In the genomic region with DNA sequence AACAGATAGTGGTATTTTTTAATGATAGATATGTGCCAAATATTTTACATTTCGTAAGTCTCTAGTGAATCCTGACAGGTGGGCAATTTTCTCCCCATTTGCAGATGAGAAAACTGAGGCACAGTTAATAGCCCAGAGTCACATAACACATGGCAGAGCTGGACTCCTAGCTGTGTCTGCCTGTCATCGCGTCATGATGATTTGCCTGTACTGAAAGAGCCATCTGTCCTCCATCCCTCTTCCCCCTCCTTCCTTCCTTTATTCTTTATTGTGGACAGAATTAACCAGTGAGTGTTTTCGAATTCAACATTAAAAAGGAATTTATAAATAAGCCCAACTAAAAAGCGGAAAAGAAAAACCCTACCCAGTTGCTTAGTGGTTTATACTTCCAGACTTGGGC, we compare ENCODE assay signal across 19 cellular contexts. TPM values are rescaled to one million over a fixed set of nuclear protein-coding genes. Genes with fewer than 3 reads are reported as not detected.
DNase-seq lines count a peak whose midpoint lies in the region; ATAC-seq and TF ChIP-seq lines count a peak whose summit lies in the region.
"Had no signal": no experiment of that assay in that cellular context is flagged by ENCODE, and none has a peak within 500 bp of the region (broad histone marks: within the 10 kb centered on the region; RNA-seq: fewer than 3 reads in every experiment).

No MANE protein-coding gene starts in this region.

- H3K27ac ChIP-seq in angular gyrus (ENCODE audit: low read depth, low read length) (peak overlapping the region; percentile 99), substantia nigra (ENCODE audit: low read depth, low read length, poor library complexity, severe bottlenecking) (peak overlapping the region; percentile 100)
- H3K27ac ChIP-seq: transverse colon had no signal

- TF ChIP-seq CTCF in activated CD8-positive, alpha-beta T cell treated with anti-CD3 and anti-CD28 coated beads for 36 hours (IDR thresholded peaks at IDR 0.05), result no peak

- peak overlapping the region; percentile 38 for H3K27ac Mint-ChIP-seq in activated CD8-positive, alpha-beta T cell treated with anti-CD3 and anti-CD28 coated beads for 36 hours
- H3K27ac Mint-ChIP-seq in activated CD8-positive, alpha-beta T cell treated with anti-CD3 and anti-CD28 coated beads, Interleukin-2, amount 10 ng/mL, durations not matched to agents 7 days and 5 days, result no peak overlapping the region
- H3K27ac Mint-ChIP-seq: nephron progenitor cell had no signal

- no peaks in the 10 kb centered on the region for H3K9me3 Mint-ChIP-seq in activated CD8-positive, alpha-beta T cell treated with anti-CD3 and anti-CD28 coated beads for 36 hours
- H3K9me3 Mint-ChIP-seq in activated CD8-positive, alpha-beta T cell treated with anti-CD3 and anti-CD28 coated beads, Interleukin-2, amount 10 ng/mL, durations not matched to agents 7 days and 5 days (ENCODE audit: insufficient read depth), result no peaks in the 10 kb centered on the region
- H3K9me3 Mint-ChIP-seq: activated CD4-positive, alpha-beta T cell treated with anti-CD3 and anti-CD28 coated beads, Interleukin-2, amount 10 ng/mL, durations not matched to agents 24 days and 14 days; nephron progenitor cell had no signal

- H3K27me3 Mint-ChIP-seq in activated CD8-positive, alpha-beta T cell treated with anti-CD3 and anti-CD28 coated beads for 36 hours, result no peaks in the 10 kb centered on the region
- H3K27me3 Mint-ChIP-seq in activated CD8-positive, alpha-beta T cell treated with anti-CD3 and anti-CD28 coated beads, Interleukin-2, amount 10 ng/mL, durations not matched to agents 7 days and 5 days (ENCODE audit: low read depth), result no peaks in the 10 kb centered on the region
- H3K27me3 Mint-ChIP-seq: activated CD4-positive, alpha-beta T cell treated with anti-CD3 and anti-CD28 coated beads, Interleukin-2, amount 10 ng/mL, durations not matched to agents 24 days and 14 days had no signal

- CTCF ChIA-PET in activated CD8-positive, alpha-beta T cell treated with anti-CD3 and anti-CD28 coated beads for 36 hours (lab: Charles Lee), result interaction anchor here (0.8 to 15.5 kb wide), 4 partner anchors 14 to 259 kb away, joined by 3 to 336 read pairs (median 4); a partner anchor contains a TSS
- CTCF ChIA-PET in activated CD8-positive, alpha-beta T cell treated with anti-CD3 and anti-CD28 coated beads, Interleukin-2, amount 10 ng/mL, durations not matched to agents 7 days and 5 days (lab: Charles Lee), result interaction anchor here (0.6 to 13.6 kb wide), 2 partner anchors 11 to 27 kb away, joined by 3 to 239 read pairs; no protein-coding TSS in a partner anchor

- no peak for ATAC-seq in activated CD8-positive, alpha-beta T cell treated with anti-CD3 and anti-CD28 coated beads for 36 hours
- no peak for ATAC-seq in activated CD8-positive, alpha-beta T cell treated with anti-CD3 and anti-CD28 coated beads, Interleukin-2, amount 10 ng/mL, durations not matched to agents 7 days and 5 days
- ATAC-seq: gastrocnemius medialis had no signal

- DNase-seq in activated CD8-positive, alpha-beta T cell treated with anti-CD3 and anti-CD28 coated beads for 36 hours, result no peak
- DNase-seq in activated CD8-positive, alpha-beta T cell treated with anti-CD3 and anti-CD28 coated beads, Interleukin-2, amount 10 ng/mL, durations not matched to agents 7 days and 5 days, result no peak
- DNase-seq in inferior parietal cortex (ENCODE audit: extremely low spot score) (peak; percentile 65), substantia nigra (lab: John Stamatoyannopoulos, UW) (peak in 25 of 49 donors; percentile 19 to 84 (median 45)), kidney tubule cell (ENCODE audit: low spot score) (no peak), GDM1 (lab: John Stamatoyannopoulos, UW) (no peak)
- DNase-seq in NK-92 treated with Interleukin-12 subunit alpha and Interleukin-12 subunit beta, amount 100 ng/mL, for 24 hours (lab: John Stamatoyannopoulos, UW), result no peak
- DNase-seq: activated CD4-positive, alpha-beta T cell treated with anti-CD3 and anti-CD28 coated beads, Interleukin-2, amount 10 ng/mL, durations not matched to agents 24 days and 14 days; activated naive CD4-positive, alpha-beta T cell treated with anti-CD3 and anti-CD28 coated beads, Interleukin-2, amount 50 U/mL, for 16 hours; activated T-cell treated with anti-CD3 and anti-CD28 coated beads for 4 hours; dermis blood vessel endothelial cell; gastrocnemius medialis; NCI-H1436; nephron progenitor cell; transverse colon had no signal

- peaks cover 53% of the 10 kb centered on the region for H3K4me1 Mint-ChIP-seq in activated CD8-positive, alpha-beta T cell treated with anti-CD3 and anti-CD28 coated beads for 36 hours (ENCODE audit: low read depth)
- peaks cover 40% of the 10 kb centered on the region for H3K4me1 Mint-ChIP-seq in activated CD8-positive, alpha-beta T cell treated with anti-CD3 and anti-CD28 coated beads, Interleukin-2, amount 10 ng/mL, durations not matched to agents 7 days and 5 days (ENCODE audit: low read depth)

- POLR2A ChIA-PET in activated CD8-positive, alpha-beta T cell treated with anti-CD3 and anti-CD28 coated beads for 36 hours (lab: Charles Lee), result interaction anchor here (0.6 to 1.6 kb wide), 3 partner anchors 11 to 82 kb away, joined by 3 read pairs; no protein-coding TSS in a partner anchor
- POLR2A ChIA-PET in activated CD8-positive, alpha-beta T cell treated with anti-CD3 and anti-CD28 coated beads, Interleukin-2, amount 10 ng/mL, durations not matched to agents 7 days and 5 days (lab: Charles Lee), result interaction anchor here (0.9 kb wide), 1 partner anchor 53 kb away, joined by 5 read pairs; a partner anchor contains a TSS

- peaks cover 40% of the 10 kb centered on the region for H3K36me3 Mint-ChIP-seq in activated CD8-positive, alpha-beta T cell treated with anti-CD3 and anti-CD28 coated beads for 36 hours (ENCODE audit: low read depth)
- H3K36me3 Mint-ChIP-seq in activated CD8-positive, alpha-beta T cell treated with anti-CD3 and anti-CD28 coated beads, Interleukin-2, amount 10 ng/mL, durations not matched to agents 7 days and 5 days (ENCODE audit: low read depth), result peaks cover 28% of the 10 kb centered on the region

- intact Hi-C loops in activated CD8-positive, alpha-beta T cell treated with anti-CD3 and anti-CD28 coated beads for 36 hours (cut with micrococcal nuclease), result no loop called here

- no peak overlapping the region for H3K4me3 Mint-ChIP-seq in activated CD8-positive, alpha-beta T cell treated with anti-CD3 and anti-CD28 coated beads for 36 hours
- no peak overlapping the region for H3K4me3 Mint-ChIP-seq in activated CD8-positive, alpha-beta T cell treated with anti-CD3 and anti-CD28 coated beads, Interleukin-2, amount 10 ng/mL, durations not matched to agents 7 days and 5 days
- H3K4me3 Mint-ChIP-seq: activated CD4-positive, alpha-beta T cell treated with anti-CD3 and anti-CD28 coated beads, Interleukin-2, amount 10 ng/mL, durations not matched to agents 24 days and 14 days; nephron progenitor cell had no signal

RNA-seq across cellular contexts. Expression of a gene that starts 3.2 kb away (rescaled TPM):
- 10 to 100 TPM; 61.8 to 63.3 TPM for total RNA-seq in activated CD8-positive, alpha-beta T cell treated with anti-CD3 and anti-CD28 coated beads for 36 hours
- total RNA-seq in activated CD8-positive, alpha-beta T cell treated with anti-CD3 and anti-CD28 coated beads, Interleukin-2, amount 10 ng/mL, durations not matched to agents 7 days and 5 days, result 10 to 100 TPM; 43.5 to 51.1 TPM

RNA-seq across cellular contexts. Expression of a gene that starts 26.8 kb away (rescaled TPM):
- 1 to 10 TPM in 1 of 2 experiments, under 1 TPM in 1; 0.92 to 1.1 TPM for total RNA-seq in activated CD8-positive, alpha-beta T cell treated with anti-CD3 and anti-CD28 coated beads for 36 hours
- under 1 TPM in 1 of 2 experiments, not detected in 1; 0.16 TPM for total RNA-seq in activated CD8-positive, alpha-beta T cell treated with anti-CD3 and anti-CD28 coated beads, Interleukin-2, amount 10 ng/mL, durations not matched to agents 7 days and 5 days
- total RNA-seq: activated CD4-positive, alpha-beta T cell treated with anti-CD3 and anti-CD28 coated beads, Interleukin-2, amount 10 ng/mL, durations not matched to agents 24 days and 14 days; gastrocnemius medialis; posterior vena cava had no signal

RNA-seq across cellular contexts. Expression of a gene that starts 28.7 kb away (rescaled TPM):
- total RNA-seq in activated CD8-positive, alpha-beta T cell treated with anti-CD3 and anti-CD28 coated beads for 36 hours, result 100 to 1,000 TPM; 226 TPM
- total RNA-seq in activated CD8-positive, alpha-beta T cell treated with anti-CD3 and anti-CD28 coated beads, Interleukin-2, amount 10 ng/mL, durations not matched to agents 7 days and 5 days, result 100 to 1,000 TPM; 286 to 292 TPM

RNA-seq across cellular contexts. Expression of a gene that starts 29.3 kb away (rescaled TPM):
- total RNA-seq in activated CD8-positive, alpha-beta T cell treated with anti-CD3 and anti-CD28 coated beads for 36 hours, result not detected
- total RNA-seq in activated CD8-positive, alpha-beta T cell treated with anti-CD3 and anti-CD28 coated beads, Interleukin-2, amount 10 ng/mL, durations not matched to agents 7 days and 5 days, result not detected
- total RNA-seq: A673; activated CD4-positive, alpha-beta T cell treated with anti-CD3 and anti-CD28 coated beads, Interleukin-2, amount 10 ng/mL, durations not matched to agents 24 days and 14 days; dermis blood vessel endothelial cell; gastrocnemius medialis; lower leg skin; posterior vena cava; transverse colon had no signal

RNA-seq across cellular contexts. Expression of a gene that starts 37.1 kb away (rescaled TPM):
- total RNA-seq in activated CD8-positive, alpha-beta T cell treated with anti-CD3 and anti-CD28 coated beads for 36 hours, result 10 to 100 TPM; 34.4 to 35.4 TPM
- 10 to 100 TPM; 31.2 to 31.5 TPM for total RNA-seq in activated CD8-positive, alpha-beta T cell treated with anti-CD3 and anti-CD28 coated beads, Interleukin-2, amount 10 ng/mL, durations not matched to agents 7 days and 5 days

Comparison
In these comparisons a context has a peak if more than half of its experiments do, and no peak if none do; other contexts are left out.
1. DNase-seq: peak in inferior parietal cortex (single experiment) and substantia nigra (25 of 49); none in activated CD8-positive, alpha-beta T cell treated with anti-CD3 and anti-CD28 coated beads for 36 hours (single experiment), activated CD8-positive, alpha-beta T cell treated with anti-CD3 and anti-CD28 coated beads, Interleukin-2, amount 10 ng/mL, durations not matched to agents 7 days and 5 days (single experiment), kidney tubule cell (single experiment), NK-92 treated with Interleukin-12 subunit alpha and Interleukin-12 subunit beta, amount 100 ng/mL, for 24 hours (single experiment) and GDM1 (single experiment).